Comparison of ENCODE assay signal across 17 cellular contexts in the genomic region with DNA sequence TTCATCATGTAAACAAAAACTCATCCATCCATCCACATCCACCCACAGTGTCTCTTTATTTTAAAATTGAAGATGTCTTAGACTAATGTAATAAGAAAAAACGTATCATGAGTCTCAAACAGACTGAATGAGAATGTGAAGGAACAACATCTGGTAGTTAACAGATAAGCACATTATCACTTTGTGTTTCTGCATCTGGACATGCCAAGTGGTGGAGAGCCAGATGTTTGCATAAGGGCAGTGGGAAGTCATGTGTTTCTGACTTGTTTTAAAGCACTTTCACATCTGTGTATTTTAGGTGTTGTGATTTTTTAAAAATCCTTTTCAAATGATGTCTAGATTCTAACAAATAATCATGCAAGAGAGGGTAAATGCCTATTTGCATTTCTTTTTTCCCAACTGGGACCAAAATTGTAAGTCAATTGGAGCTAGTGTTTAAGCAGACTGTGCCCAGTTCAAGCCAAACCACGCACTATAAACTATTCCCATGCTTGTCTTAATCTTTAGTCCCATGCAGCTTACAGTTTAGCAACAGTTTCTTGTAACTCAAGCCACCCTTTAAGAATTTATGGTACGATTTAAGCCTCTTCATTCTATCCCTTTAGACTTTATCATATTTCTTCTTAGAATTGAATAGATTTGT.
"Had no signal": no experiment of that assay in that cellular context is flagged by ENCODE, and none has a peak within 500 bp of the region (broad histone marks: within the 10 kb centered on the region; RNA-seq: fewer than 3 reads in every experiment).

No MANE protein-coding gene starts in this region.

- H3K4me3 Mint-ChIP-seq: activated CD4-positive, alpha-beta memory T cell treated with anti-CD3 and anti-CD28 coated beads, Interleukin-2, amount 10 ng/mL, durations not matched to agents 7 days and 5 days; naive thymus-derived CD4-positive, alpha-beta T cell; stimulated activated memory B cell treated with anti-CD40 and anti-IgM and Interleukin-4, amounts not matched to agents 10 μg/mL and 1 μg/mL and 100 μg/mL, for 72 hours; T-cell had no signal

- H3K36me3 Mint-ChIP-seq: naive thymus-derived CD4-positive, alpha-beta T cell; stimulated activated memory B cell treated with anti-CD40 and anti-IgM and Interleukin-4, amounts not matched to agents 10 μg/mL and 1 μg/mL and 100 μg/mL, for 72 hours; T-cell had no signal

- DNase-seq: activated CD4-positive, alpha-beta memory T cell treated with anti-CD3 and anti-CD28 coated beads, Interleukin-2, amount 10 ng/mL, durations not matched to agents 7 days and 5 days; activated naive CD4-positive, alpha-beta T cell; activated T-cell treated with anti-CD3 and anti-CD28 coated beads, Interleukin-2, amount 50 U/mL, for 48 hours; effector CD4-positive, alpha-beta T cell; foreskin fibroblast; glutamatergic neuron; naive thymus-derived CD4-positive, alpha-beta T cell; posterior cingulate gyrus; spleen; stimulated activated CD4-positive, alpha-beta T cell treated with anti-CD3 and anti-CD28 coated beads, Interleukin-1b, Interleukin-23, amount 100 ng/mL, for 48 hours; T-cell; T1000; transverse colon had no signal

- H3K27ac Mint-ChIP-seq: activated CD4-positive, alpha-beta memory T cell treated with anti-CD3 and anti-CD28 coated beads, Interleukin-2, amount 10 ng/mL, durations not matched to agents 7 days and 5 days; naive thymus-derived CD4-positive, alpha-beta T cell; stimulated activated memory B cell treated with anti-CD40 and anti-IgM and Interleukin-4, amounts not matched to agents 10 μg/mL and 1 μg/mL and 100 μg/mL, for 72 hours; T-cell had no signal

- H3K4me3 ChIP-seq: cardiac muscle cell, lung, spleen, transverse colon had no signal

- H3K4me1 Mint-ChIP-seq: activated CD4-positive, alpha-beta memory T cell treated with anti-CD3 and anti-CD28 coated beads, Interleukin-2, amount 10 ng/mL, durations not matched to agents 7 days and 5 days; naive thymus-derived CD4-positive, alpha-beta T cell; stimulated activated memory B cell treated with anti-CD40 and anti-IgM and Interleukin-4, amounts not matched to agents 10 μg/mL and 1 μg/mL and 100 μg/mL, for 72 hours; T-cell had no signal

- H3K27me3 Mint-ChIP-seq: activated CD4-positive, alpha-beta memory T cell treated with anti-CD3 and anti-CD28 coated beads, Interleukin-2, amount 10 ng/mL, durations not matched to agents 7 days and 5 days; naive thymus-derived CD4-positive, alpha-beta T cell; stimulated activated memory B cell treated with anti-CD40 and anti-IgM and Interleukin-4, amounts not matched to agents 10 μg/mL and 1 μg/mL and 100 μg/mL, for 72 hours; T-cell had no signal

- ATAC-seq: naive thymus-derived CD4-positive, alpha-beta T cell; stimulated activated memory B cell treated with anti-CD40 and anti-IgM and Interleukin-4, amounts not matched to agents 10 μg/mL and 1 μg/mL and 100 μg/mL, for 72 hours; T-cell had no signal

- H3K27ac ChIP-seq: cardiac muscle cell, spleen, transverse colon, VCaP had no signal

- H3K9me3 Mint-ChIP-seq: activated CD4-positive, alpha-beta memory T cell treated with anti-CD3 and anti-CD28 coated beads, Interleukin-2, amount 10 ng/mL, durations not matched to agents 7 days and 5 days; stimulated activated memory B cell treated with anti-CD40 and anti-IgM and Interleukin-4, amounts not matched to agents 10 μg/mL and 1 μg/mL and 100 μg/mL, for 72 hours had no signal
